9 cellular contexts compared by ENCODE assay signal in the genomic region with DNA sequence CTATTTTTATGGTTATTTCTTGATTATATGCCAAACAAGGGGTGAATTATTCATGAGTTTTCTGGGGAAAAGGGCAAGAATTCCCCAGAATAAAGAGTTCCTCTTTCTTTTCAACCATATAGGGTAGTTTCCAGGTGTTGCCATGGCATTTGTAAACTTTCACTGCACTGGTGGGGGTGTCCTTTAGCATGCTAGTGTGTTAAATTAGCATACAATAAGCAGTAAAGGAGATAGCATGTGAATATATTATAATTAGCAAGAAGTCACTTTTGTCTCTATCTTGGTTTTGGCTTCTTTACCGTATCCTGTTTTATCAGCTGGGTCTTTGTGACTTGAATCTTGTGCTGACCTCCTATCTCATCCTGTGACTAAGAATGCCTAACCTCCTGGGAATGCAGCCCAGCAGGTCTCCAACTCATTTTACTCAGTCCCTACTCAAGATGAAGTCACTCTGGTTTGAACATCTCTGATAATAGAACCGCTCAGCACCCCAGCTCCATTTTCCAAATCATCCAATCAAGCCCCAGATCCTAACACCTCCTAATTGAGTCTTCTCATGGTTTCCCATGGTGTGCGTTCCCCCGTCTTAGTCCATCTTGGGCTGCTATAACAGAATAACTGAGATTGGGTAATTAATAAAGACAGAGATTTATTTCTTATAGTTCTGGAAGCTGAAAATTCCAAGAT. TPM values are rescaled to one million over a fixed set of nuclear protein-coding genes. Genes with fewer than 3 reads are reported as not detected.
DNase-seq lines count a peak whose midpoint lies in the region; ATAC-seq and TF ChIP-seq lines count a peak whose summit lies in the region.
"Had no signal": no experiment of that assay in that cellular context is flagged by ENCODE, and none has a peak within 500 bp of the region (broad histone marks: within the 10 kb centered on the region; RNA-seq: fewer than 3 reads in every experiment).

No MANE protein-coding gene starts in this region.

- no peak for TF ChIP-seq CTCF in cardiac muscle cell (IDR thresholded peaks at IDR 0.05; ENCODE audit: low read depth, low read length)
- TF ChIP-seq CTCF in endodermal cell (conservative IDR thresholded peaks at IDR 0.05) = no peak

- H3K27ac ChIP-seq in cardiac muscle cell (peak overlapping the region; percentile 61), endodermal cell (ENCODE audit: low read depth, low read length) (peak overlapping the region; percentile 55)
- H3K27ac ChIP-seq: gastroesophageal sphincter had no signal

- peaks cover 38% of the 10 kb centered on the region for H3K4me1 Mint-ChIP-seq in endodermal cell
- peaks cover 30 to 72% of the 10 kb centered on the region in 2 donors for H3K4me1 Mint-ChIP-seq in stimulated activated naive B cell treated with anti-CD40 and anti-IgM and Interleukin-4, amounts not matched to agents 10 μg/mL and 1 μg/mL and 100 μg/mL, for 72 hours

- peak in 1 of 2 donors; percentile 24 for DNase-seq in cardiac muscle cell (ENCODE audit: low read depth in 1 of 2, low spot score in 1 of 2)
- no peak for DNase-seq in Right ventricle myocardium superior
- peak; percentile 86 for DNase-seq in MG63
- peak; percentile 79 for DNase-seq in endodermal cell
- peak; percentile 76 for DNase-seq in stimulated activated naive B cell treated with anti-CD40 and anti-IgM and Interleukin-4, amounts not matched to agents 10 μg/mL and 1 μg/mL and 100 μg/mL, for 72 hours
- no peak for DNase-seq in dedifferentiated amniotic fluid mesenchymal stem cell (ENCODE audit: extremely low spot score)

- H3K4me3 ChIP-seq in cardiac muscle cell = no peak overlapping the region
- H3K4me3 ChIP-seq in MG63 = no peak overlapping the region
- H3K4me3 ChIP-seq in endodermal cell (ENCODE audit: low read length) = peak overlapping the region; percentile 53
- H3K4me3 ChIP-seq: gastroesophageal sphincter had no signal

- ATAC-seq in Right ventricle myocardium superior (ENCODE audit: poor library complexity) (no peak), GM18505 (IDR thresholded peaks at IDR 0.05; ENCODE audit: unreplicated experiment) (no peak), GM19455 (IDR thresholded peaks at IDR 0.05; ENCODE audit: unreplicated experiment) (no peak)
- ATAC-seq in stimulated activated naive B cell treated with anti-CD40 and anti-IgM and Interleukin-4, amounts not matched to agents 10 μg/mL and 1 μg/mL and 100 μg/mL, for 72 hours (replicated peaks) = peak; percentile 68 to 74
- ATAC-seq: gastroesophageal sphincter had no signal

- H3K9me3 Mint-ChIP-seq in endodermal cell = no peaks in the 10 kb centered on the region
- peaks cover 0 to 7% of the 10 kb centered on the region in 2 donors for H3K9me3 Mint-ChIP-seq in stimulated activated naive B cell treated with anti-CD40 and anti-IgM and Interleukin-4, amounts not matched to agents 10 μg/mL and 1 μg/mL and 100 μg/mL, for 72 hours

- H3K9ac ChIP-seq in endodermal cell (ENCODE audit: extremely low read depth, low read length, poor library complexity, severe bottlenecking) = peak overlapping the region; percentile 54

- H3K4me1 ChIP-seq in cardiac muscle cell (ENCODE audit: low read depth) (peaks cover 12% of the 10 kb centered on the region), endodermal cell (ENCODE audit: control insufficient read depth, insufficient read depth, low read length) (peaks cover 11% of the 10 kb centered on the region)

- H3K9me3 ChIP-seq in cardiac muscle cell (ENCODE audit: low read depth) (no peaks in the 10 kb centered on the region), MG63 (no peaks in the 10 kb centered on the region), endodermal cell (ENCODE audit: control insufficient read depth, low read length) (no peaks in the 10 kb centered on the region)
- H3K9me3 ChIP-seq: gastroesophageal sphincter had no signal

- no peak for TF ChIP-seq POLR2A in GM18505 (IDR thresholded peaks at IDR 0.05; ENCODE audit: borderline replicate concordance, extremely low read depth, insufficient read depth, insufficient read length)

- peaks cover 2% of the 10 kb centered on the region for H3K36me3 Mint-ChIP-seq in endodermal cell (ENCODE audit: low read depth)
- H3K36me3 Mint-ChIP-seq in stimulated activated naive B cell treated with anti-CD40 and anti-IgM and Interleukin-4, amounts not matched to agents 10 μg/mL and 1 μg/mL and 100 μg/mL, for 72 hours = peaks cover 45 to 54% of the 10 kb centered on the region in 2 donors

- intact Hi-C loops in Right ventricle myocardium superior (cut with DNase I) = no loop called here

- H3K27ac Mint-ChIP-seq in endodermal cell = peak overlapping the region; percentile 97
- H3K27ac Mint-ChIP-seq in stimulated activated naive B cell treated with anti-CD40 and anti-IgM and Interleukin-4, amounts not matched to agents 10 μg/mL and 1 μg/mL and 100 μg/mL, for 72 hours = peak overlapping the region; percentile 98

- WGBS in endodermal cell (ENCODE audit: insufficient coverage in 1 of 2, insufficient read length in 1 of 2), 2 experiments = 0 to 38% methylated on average over 1 to 4 of the region's 4 CpGs

- H3K36me3 ChIP-seq in cardiac muscle cell = no peaks in the 10 kb centered on the region
- no peaks in the 10 kb centered on the region for H3K36me3 ChIP-seq in MG63
- no peaks in the 10 kb centered on the region for H3K36me3 ChIP-seq in endodermal cell (ENCODE audit: control insufficient read depth, insufficient read depth, low read length)
- H3K36me3 ChIP-seq: gastroesophageal sphincter had no signal

- H3K27me3 ChIP-seq in cardiac muscle cell = no peaks in the 10 kb centered on the region
- no peaks in the 10 kb centered on the region for H3K27me3 ChIP-seq in MG63
- H3K27me3 ChIP-seq in endodermal cell (ENCODE audit: control insufficient read depth, insufficient read depth, low read length, poor library complexity, severe bottlenecking) = no peaks in the 10 kb centered on the region
- H3K27me3 ChIP-seq: gastroesophageal sphincter had no signal

- peak overlapping the region; percentile 94 for H3K4me3 Mint-ChIP-seq in endodermal cell
- peak overlapping the region; percentile 39 to 99 for H3K4me3 Mint-ChIP-seq in stimulated activated naive B cell treated with anti-CD40 and anti-IgM and Interleukin-4, amounts not matched to agents 10 μg/mL and 1 μg/mL and 100 μg/mL, for 72 hours

- no peaks in the 10 kb centered on the region for H3K27me3 Mint-ChIP-seq in endodermal cell (ENCODE audit: insufficient read depth)
- H3K27me3 Mint-ChIP-seq in stimulated activated naive B cell treated with anti-CD40 and anti-IgM and Interleukin-4, amounts not matched to agents 10 μg/mL and 1 μg/mL and 100 μg/mL, for 72 hours = no peaks in the 10 kb centered on the region

RNA-seq across cellular contexts. Expression of gene SELENOT, which starts 3.4 kb away (rescaled TPM):
- total RNA-seq in cardiac muscle cell = 69.3 and 74.7 TPM in 2 replicates
- polyA plus RNA-seq in cardiac muscle cell = 197 and 199 TPM in 2 replicates
- 59.8 TPM for total RNA-seq in Right ventricle myocardium superior
- 123 and 174 TPM in 2 replicates for total RNA-seq in MG63 (2014; rRNA removed; shearing (Covaris generic); ENCODE audit: low replicate concordance)
- total RNA-seq in endodermal cell = 10 to 100 TPM; 70.8 to 75.9 TPM
- 101 TPM for polyA plus RNA-seq in endodermal cell (2013, experiment 1 of 2)
- 96.7 TPM for polyA plus RNA-seq in endodermal cell (2013, experiment 2 of 2)

RNA-seq across cellular contexts. Expression of gene EIF2A, which starts 53.2 kb away (rescaled TPM):
- 49.5 and 59.5 TPM in 2 replicates for total RNA-seq in cardiac muscle cell
- 40.5 and 48.6 TPM in 2 replicates for polyA plus RNA-seq in cardiac muscle cell
- 67.6 TPM for total RNA-seq in Right ventricle myocardium superior
- 208 and 305 TPM in 2 replicates for total RNA-seq in MG63 (2014; rRNA removed; shearing (Covaris generic); ENCODE audit: low replicate concordance)
- 10 to 100 TPM; 63.5 to 63.7 TPM for total RNA-seq in endodermal cell
- 98.8 TPM for polyA plus RNA-seq in endodermal cell (2013, experiment 1 of 2)
- polyA plus RNA-seq in endodermal cell (2013, experiment 2 of 2) = 89.7 TPM

RNA-seq across cellular contexts. Expression of gene SERP1, which starts 53.5 kb away (rescaled TPM):
- total RNA-seq in cardiac muscle cell (208 and 252 TPM in 2 replicates), Right ventricle myocardium superior (22.0 TPM), endodermal cell (10 to 100 TPM; 78.4 to 81.8 TPM)
- polyA plus RNA-seq in cardiac muscle cell = 73.4 and 76.0 TPM in 2 replicates
- total RNA-seq in MG63 (2014; rRNA removed; shearing (Covaris generic); ENCODE audit: low replicate concordance) = 160 and 180 TPM in 2 replicates
- 87.7 TPM for polyA plus RNA-seq in endodermal cell (2013, experiment 1 of 2)
- 78.9 TPM for polyA plus RNA-seq in endodermal cell (2013, experiment 2 of 2)

Comparison
In these comparisons a context has a peak if more than half of its experiments do, and no peak if none do; other contexts are left out.
1. DNase-seq: peak in MG63 (single experiment), endodermal cell (single experiment) and stimulated activated naive B cell treated with anti-CD40 and anti-IgM and Interleukin-4, amounts not matched to agents 10 μg/mL and 1 μg/mL and 100 μg/mL, for 72 hours (single experiment); none in Right ventricle myocardium superior (single experiment) and dedifferentiated amniotic fluid mesenchymal stem cell (single experiment).
2. ATAC-seq: peak in stimulated activated naive B cell treated with anti-CD40 and anti-IgM and Interleukin-4, amounts not matched to agents 10 μg/mL and 1 μg/mL and 100 μg/mL, for 72 hours (2 of 2); none in Right ventricle myocardium superior (single experiment), GM18505 (single experiment) and GM19455 (single experiment).